Comparison of ENCODE assay signal across 19 cellular contexts in the genomic region with DNA sequence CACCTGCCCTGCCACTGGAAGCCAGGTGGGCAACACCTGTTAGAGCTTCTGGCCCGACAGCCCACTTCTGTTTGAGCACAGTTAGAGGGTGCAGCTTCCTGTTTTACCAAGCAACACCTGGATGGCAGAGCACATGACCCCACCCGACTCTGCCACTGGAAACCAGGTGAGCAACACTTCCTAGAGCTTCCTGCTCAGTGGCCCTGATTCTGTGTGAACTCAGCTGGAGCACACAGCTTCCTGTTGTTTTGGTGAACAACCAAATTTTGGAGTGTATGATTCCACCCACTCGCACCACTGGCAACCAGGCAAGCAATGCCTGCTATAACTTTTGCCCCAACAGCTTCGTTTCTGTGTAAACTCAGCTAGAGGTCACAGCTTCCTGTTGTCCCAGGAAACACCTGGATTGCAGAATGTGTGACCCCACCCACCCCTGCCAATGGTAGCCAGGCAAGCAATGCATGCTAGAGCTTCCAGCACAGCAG.
DNase-seq lines count a peak whose midpoint lies in the region; ATAC-seq lines count a peak whose summit lies in the region.
"Had no signal": no experiment of that assay in that cellular context is flagged by ENCODE, and none has a peak within 500 bp of the region (broad histone marks: within the 10 kb centered on the region; RNA-seq: fewer than 3 reads in every experiment).

No MANE protein-coding gene starts in this region.

- H3K27me3 Mint-ChIP-seq in activated naive CD4-positive, alpha-beta T cell treated with anti-CD3 and anti-CD28 coated beads, Interleukin-2, amount 10 ng/mL, durations not matched to agents 7 days and 5 days: no peaks in the 10 kb centered on the region

- H3K4me3 ChIP-seq in effector memory CD4-positive, alpha-beta T cell (ENCODE audit: insufficient read depth, low read depth, low read length, poor library complexity, severe bottlenecking): no peak overlapping the region
- H3K4me3 ChIP-seq: adrenal gland, colonic mucosa, prostate gland had no signal

- CTCF ChIA-PET in activated naive CD4-positive, alpha-beta T cell treated with anti-CD3 and anti-CD28 coated beads, Interleukin-2, amount 10 ng/mL, durations not matched to agents 7 days and 5 days (lab: Charles Lee): no interaction called here

- DNase-seq in activated naive CD4-positive, alpha-beta T cell treated with anti-CD3 and anti-CD28 coated beads, Interleukin-2, amount 10 ng/mL, durations not matched to agents 7 days and 5 days: peak; percentile 20
- no peak for DNase-seq in activated naive CD4-positive, alpha-beta T cell treated with anti-CD3 and anti-CD28 coated beads, Interleukin-2, amount 50 U/mL, for 16 hours
- peak; percentile 8 for DNase-seq in central memory CD4-positive, alpha-beta T cell
- DNase-seq in effector memory CD4-positive, alpha-beta T cell: no peak
- no peak for DNase-seq in NCI-H146 (lab: John Stamatoyannopoulos, UW)
- DNase-seq: activated T-cell treated with anti-CD3 and anti-CD28 coated beads, Interleukin-2, amount 50 U/mL, for 1 hour; adrenal gland; Calu3; colonic mucosa; KBM-7; left cardiac atrium; NCI-H1417; NCI-H446; stimulated activated CD4-positive, alpha-beta T cell treated with anti-CD3 and anti-CD28 coated beads, Interleukin-12 subunit alpha, Interleukin-12 subunit beta, amount 100 ng/mL, for 4 hours; SW 1271 had no signal

- ATAC-seq in HG03108 (IDR thresholded peaks at IDR 0.05; ENCODE audit: unreplicated experiment) (peak; percentile 44), HG03039 (IDR thresholded peaks at IDR 0.05; ENCODE audit: unreplicated experiment) (no peak), GM19463 (IDR thresholded peaks at IDR 0.05; ENCODE audit: unreplicated experiment) (no peak)
- ATAC-seq: left cardiac atrium had no signal

- no peak overlapping the region for H3K4me3 Mint-ChIP-seq in activated naive CD4-positive, alpha-beta T cell treated with anti-CD3 and anti-CD28 coated beads, Interleukin-2, amount 10 ng/mL, durations not matched to agents 7 days and 5 days

- no peak overlapping the region for H3K27ac ChIP-seq in effector memory CD4-positive, alpha-beta T cell (ENCODE audit: insufficient read depth, low read length, poor library complexity, severe bottlenecking)
- H3K27ac ChIP-seq: adrenal gland, colonic mucosa, prostate gland had no signal

- peaks cover 10% of the 10 kb centered on the region for H3K4me1 Mint-ChIP-seq in activated naive CD4-positive, alpha-beta T cell treated with anti-CD3 and anti-CD28 coated beads, Interleukin-2, amount 10 ng/mL, durations not matched to agents 7 days and 5 days

- no peaks in the 10 kb centered on the region for H3K9me3 ChIP-seq in effector memory CD4-positive, alpha-beta T cell (ENCODE audit: control insufficient read depth, low read length)
- H3K9me3 ChIP-seq: adrenal gland, colonic mucosa, prostate gland had no signal

- no peaks in the 10 kb centered on the region for H3K36me3 ChIP-seq in effector memory CD4-positive, alpha-beta T cell (ENCODE audit: control insufficient read depth, insufficient read depth, low read length)
- H3K36me3 ChIP-seq: adrenal gland, colonic mucosa, prostate gland had no signal

- peaks cover 5% of the 10 kb centered on the region for H3K9me3 Mint-ChIP-seq in activated naive CD4-positive, alpha-beta T cell treated with anti-CD3 and anti-CD28 coated beads, Interleukin-2, amount 10 ng/mL, durations not matched to agents 7 days and 5 days

- no peaks in the 10 kb centered on the region for H3K27me3 ChIP-seq in effector memory CD4-positive, alpha-beta T cell (replicated peaks; ENCODE audit: control insufficient read depth, insufficient read depth, low read length, poor library complexity, severe bottlenecking)
- H3K27me3 ChIP-seq: adrenal gland, colonic mucosa had no signal

- H3K4me1 ChIP-seq in effector memory CD4-positive, alpha-beta T cell (ENCODE audit: control insufficient read depth, insufficient read depth, low read length, poor library complexity, severe bottlenecking): peaks cover 5% of the 10 kb centered on the region
- H3K4me1 ChIP-seq: adrenal gland, colonic mucosa, prostate gland had no signal

- peak overlapping the region; percentile 55 for H3K27ac Mint-ChIP-seq in activated naive CD4-positive, alpha-beta T cell treated with anti-CD3 and anti-CD28 coated beads, Interleukin-2, amount 10 ng/mL, durations not matched to agents 7 days and 5 days

- H3K36me3 Mint-ChIP-seq in activated naive CD4-positive, alpha-beta T cell treated with anti-CD3 and anti-CD28 coated beads, Interleukin-2, amount 10 ng/mL, durations not matched to agents 7 days and 5 days: no peaks in the 10 kb centered on the region

Comparison
In these comparisons a context has a peak if more than half of its experiments do, and no peak if none do; other contexts are left out.
1. DNase-seq: peak in activated naive CD4-positive, alpha-beta T cell treated with anti-CD3 and anti-CD28 coated beads, Interleukin-2, amount 10 ng/mL, durations not matched to agents 7 days and 5 days (single experiment) and central memory CD4-positive, alpha-beta T cell (single experiment); none in activated naive CD4-positive, alpha-beta T cell treated with anti-CD3 and anti-CD28 coated beads, Interleukin-2, amount 50 U/mL, for 16 hours (single experiment), effector memory CD4-positive, alpha-beta T cell (0 of 3) and NCI-H146 (single experiment).